18 cellular contexts compared by ENCODE assay signal in the genomic region with DNA sequence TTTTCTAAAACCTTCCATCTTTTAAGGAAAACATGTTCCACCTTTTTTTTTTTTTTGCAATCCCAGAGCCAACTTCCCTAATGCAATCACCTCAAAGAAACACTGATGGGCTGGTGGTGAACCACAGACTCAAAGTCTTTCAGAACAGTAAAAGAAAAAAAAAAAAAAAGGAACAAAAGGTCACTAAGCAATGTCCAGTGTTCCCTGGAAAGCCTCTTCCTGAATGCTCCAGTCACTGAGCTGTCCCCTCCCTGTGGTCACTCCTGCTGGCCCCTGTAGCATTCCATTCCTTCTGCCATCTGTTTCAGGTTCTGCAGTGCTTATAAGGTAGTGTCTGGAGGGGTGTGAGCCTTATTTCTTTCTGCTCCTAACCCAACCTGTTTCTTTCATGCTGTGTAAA. TPM values are rescaled to one million over a fixed set of nuclear protein-coding genes. Genes with fewer than 3 reads are reported as not detected.
DNase-seq lines count a peak whose midpoint lies in the region; ATAC-seq and TF ChIP-seq lines count a peak whose summit lies in the region.
"Had no signal": no experiment of that assay in that cellular context is flagged by ENCODE, and none has a peak within 500 bp of the region (broad histone marks: within the 10 kb centered on the region; RNA-seq: fewer than 3 reads in every experiment).

No MANE protein-coding gene starts in this region.

- DNase-seq in A172 (ENCODE audit: low spot score) (peak; percentile 26), H4 (ENCODE audit: low spot score) (peak; percentile 45), WERI-Rb-1 (peak; percentile 37), nephron progenitor cell (no peak), vagina (ENCODE audit: extremely low spot score in 2 of 2) (no peak), NCI-H748 (lab: John Stamatoyannopoulos, UW; ENCODE audit: unreplicated experiment) (no peak)
- DNase-seq: activated CD8-positive, alpha-beta memory T cell treated with anti-CD3 and anti-CD28 coated beads, Interleukin-2, amount 50 U/mL, for 4 hours; activated naive CD8-positive, alpha-beta T cell treated with anti-CD3 and anti-CD28 coated beads, Interleukin-2, amount 10 ng/mL, durations not matched to agents 7 days and 5 days; cortex of kidney; DMS79; NCI-H2029 treated with DMSO at 0.1 percent for 48 hours; NCI-H82; spleen had no signal

- H3K36me3 Mint-ChIP-seq in nephron progenitor cell (ENCODE audit: low read depth) = peaks cover 45% of the 10 kb centered on the region

- H3K36me3 ChIP-seq in WERI-Rb-1 = peaks cover 17% of the 10 kb centered on the region
- peaks cover 0 to 34% of the 10 kb centered on the region in 2 donors for H3K36me3 ChIP-seq in vagina

- no peak overlapping the region for H3K4me3 ChIP-seq in WERI-Rb-1 (ENCODE audit: low read depth, low read length)
- H3K4me3 ChIP-seq in vagina = no peak overlapping the region
- H3K4me3 ChIP-seq: esophagus muscularis mucosa, spleen had no signal

- intact Hi-C loops in vagina (cut with DNase I) = no loop called here

- H3K27ac ChIP-seq in WERI-Rb-1 = no peak overlapping the region
- H3K27ac ChIP-seq in vagina = no peak overlapping the region
- H3K27ac ChIP-seq: esophagus muscularis mucosa, KMS-11 had no signal

- H3K27me3 ChIP-seq in WERI-Rb-1 (ENCODE audit: insufficient read depth, low read depth, severe bottlenecking) (no peaks in the 10 kb centered on the region), vagina (no peaks in the 10 kb centered on the region)
- H3K27me3 ChIP-seq: esophagus muscularis mucosa, spleen had no signal

- no peaks in the 10 kb centered on the region for H3K27me3 Mint-ChIP-seq in nephron progenitor cell (ENCODE audit: low read depth, poor library complexity)
- H3K27me3 Mint-ChIP-seq: activated naive CD8-positive, alpha-beta T cell treated with anti-CD3 and anti-CD28 coated beads, Interleukin-2, amount 10 ng/mL, durations not matched to agents 7 days and 5 days had no signal

- TF ChIP-seq CTCF in WERI-Rb-1 (IDR thresholded peaks at IDR 0.05; ENCODE audit: low read depth, low read length) (no peak), nephron progenitor cell (IDR thresholded peaks at IDR 0.05) (no peak), vagina (IDR thresholded peaks at IDR 0.05) (no peak)

- no peak for TF ChIP-seq POLR2A in vagina (IDR thresholded peaks at IDR 0.05)

- H3K4me1 ChIP-seq in vagina = peaks cover 19% of the 10 kb centered on the region

- H3K9me3 Mint-ChIP-seq in nephron progenitor cell = no peaks in the 10 kb centered on the region
- H3K9me3 Mint-ChIP-seq: activated naive CD8-positive, alpha-beta T cell treated with anti-CD3 and anti-CD28 coated beads, Interleukin-2, amount 10 ng/mL, durations not matched to agents 7 days and 5 days; WTC11 had no signal

- H3K4me1 Mint-ChIP-seq in nephron progenitor cell = peaks cover 39% of the 10 kb centered on the region

- H3K9me3 ChIP-seq in WERI-Rb-1 (ENCODE audit: severe bottlenecking) = no peaks in the 10 kb centered on the region
- H3K9me3 ChIP-seq in vagina = no peaks in the 10 kb centered on the region
- H3K9me3 ChIP-seq: esophagus muscularis mucosa, spleen had no signal

- no peak overlapping the region for H3K4me3 Mint-ChIP-seq in nephron progenitor cell
- H3K4me3 Mint-ChIP-seq: activated naive CD8-positive, alpha-beta T cell treated with anti-CD3 and anti-CD28 coated beads, Interleukin-2, amount 10 ng/mL, durations not matched to agents 7 days and 5 days; WTC11 had no signal

- ATAC-seq in HG03045 (IDR thresholded peaks at IDR 0.05; ENCODE audit: unreplicated experiment) (no peak), GM18870 (IDR thresholded peaks at IDR 0.05; ENCODE audit: unreplicated experiment) (no peak)
- ATAC-seq: WTC11 had no signal

- peak overlapping the region; percentile 72 for H3K27ac Mint-ChIP-seq in nephron progenitor cell
- H3K27ac Mint-ChIP-seq: activated naive CD8-positive, alpha-beta T cell treated with anti-CD3 and anti-CD28 coated beads, Interleukin-2, amount 10 ng/mL, durations not matched to agents 7 days and 5 days; WTC11 had no signal

RNA-seq across cellular contexts. Expression of gene AAGAB, which starts 53.3 kb away (rescaled TPM):
- 64.6 and 78.1 TPM in 2 replicates for total RNA-seq in A172 (2014; rRNA removed; shearing (Covaris generic))
- total RNA-seq in H4 (2014; rRNA removed; shearing (Covaris generic)) = 65.8 and 87.8 TPM in 2 replicates
- total RNA-seq in vagina = 41.0 TPM

RNA-seq across cellular contexts. Expression of gene IQCH, which starts 53.5 kb away (rescaled TPM):
- total RNA-seq in A172 (2014; rRNA removed; shearing (Covaris generic)) = 2.4 and 3.1 TPM in 2 replicates
- 0.43 and 1.4 TPM in 2 replicates for total RNA-seq in H4 (2014; rRNA removed; shearing (Covaris generic))
- 1.5 TPM for total RNA-seq in vagina

Comparison
In these comparisons a context has a peak if more than half of its experiments do, and no peak if none do; other contexts are left out.
1. DNase-seq: peak in A172 (single experiment), H4 (single experiment) and WERI-Rb-1 (single experiment); none in nephron progenitor cell (single experiment), vagina (0 of 2) and NCI-H748 (single experiment).